28 cellular contexts compared by ENCODE assay signal in genomic region chr10:93755443-93756127, GRCh38. TPM values are rescaled to one million over a fixed set of nuclear protein-coding genes. Genes with fewer than 3 reads are reported as not detected.
DNase-seq lines count a peak whose midpoint lies in the region; ATAC-seq, FAIRE-seq and TF ChIP-seq lines count a peak whose summit lies in the region.
"Had no signal": no experiment of that assay in that cellular context is flagged by ENCODE, and none has a peak within 500 bp of the region (broad histone marks: within the 10 kb centered on the region; RNA-seq: fewer than 3 reads in every experiment).

No MANE protein-coding gene starts in this region.

- no peaks in the 10 kb centered on the region for H3K9me2 ChIP-seq in hepatocyte (replicated peaks; ENCODE audit: insufficient read depth)

- no peak overlapping the region for H3K4me3 ChIP-seq in hepatocyte
- H3K4me3 ChIP-seq: body of pancreas, left ventricle myocardium inferior, Peyer's patch, prostate gland, upper lobe of left lung had no signal

- H3K4me3 Mint-ChIP-seq in activated naive CD8-positive, alpha-beta T cell treated with anti-CD3 and anti-CD28 coated beads, Interleukin-2, amount 50 U/mL, for 24 hours = no peak overlapping the region
- H3K4me3 Mint-ChIP-seq in activated naive CD8-positive, alpha-beta T cell treated with anti-CD3 and anti-CD28 coated beads for 36 hours = no peak overlapping the region
- no peak overlapping the region for H3K4me3 Mint-ChIP-seq in osteocyte (ENCODE audit: unreplicated experiment)
- H3K4me3 Mint-ChIP-seq in activated CD4-positive, alpha-beta T cell treated with anti-CD3 and anti-CD28 coated beads, Interleukin-2, amount 10 ng/mL, durations not matched to agents 7 days and 5 days = no peak overlapping the region
- H3K4me3 Mint-ChIP-seq: activated CD8-positive, alpha-beta memory T cell treated with anti-CD3 and anti-CD28 coated beads, Interleukin-2, amount 10 ng/mL, durations not matched to agents 7 days and 5 days; activated T-cell treated with anti-CD3 and anti-CD28 coated beads, Interleukin-2, amount 50 U/mL, for 4 hours; WTC11 had no signal

- CTCF ChIA-PET in activated CD4-positive, alpha-beta T cell treated with anti-CD3 and anti-CD28 coated beads, Interleukin-2, amount 10 ng/mL, durations not matched to agents 7 days and 5 days (lab: Charles Lee) = no interaction called here

- H3K4me2 ChIP-seq in hepatocyte = peak overlapping the region; percentile 11

- H3K27me3 ChIP-seq in hepatocyte = peaks cover 7% of the 10 kb centered on the region
- H3K27me3 ChIP-seq: body of pancreas, Peyer's patch, upper lobe of left lung had no signal

- no peak overlapping the region for H3K27ac Mint-ChIP-seq in activated naive CD8-positive, alpha-beta T cell treated with anti-CD3 and anti-CD28 coated beads, Interleukin-2, amount 50 U/mL, for 24 hours
- H3K27ac Mint-ChIP-seq in activated naive CD8-positive, alpha-beta T cell treated with anti-CD3 and anti-CD28 coated beads for 36 hours = no peak overlapping the region
- H3K27ac Mint-ChIP-seq in osteocyte (ENCODE audit: unreplicated experiment) = peak overlapping the region; percentile 0
- no peak overlapping the region for H3K27ac Mint-ChIP-seq in activated CD4-positive, alpha-beta T cell treated with anti-CD3 and anti-CD28 coated beads, Interleukin-2, amount 10 ng/mL, durations not matched to agents 7 days and 5 days
- H3K27ac Mint-ChIP-seq: activated CD8-positive, alpha-beta memory T cell treated with anti-CD3 and anti-CD28 coated beads, Interleukin-2, amount 10 ng/mL, durations not matched to agents 7 days and 5 days; CD14-positive monocyte; WTC11 had no signal

- no peak for FAIRE-seq in RCC 7860 (lab: Jason Lieb, UNC)
- FAIRE-seq: endothelial cell of umbilical vein had no signal

- no peaks in the 10 kb centered on the region for H3K9me3 ChIP-seq in hepatocyte (ENCODE audit: low read depth)
- H3K9me3 ChIP-seq: body of pancreas, left ventricle myocardium inferior, Peyer's patch, prostate gland, upper lobe of left lung had no signal

- no peaks in the 10 kb centered on the region for H3K36me3 ChIP-seq in hepatocyte (replicated peaks; ENCODE audit: insufficient read depth, low read depth)
- H3K36me3 ChIP-seq: left ventricle myocardium inferior, Peyer's patch, prostate gland, upper lobe of left lung had no signal

- H3K27ac ChIP-seq in hepatocyte = no peak overlapping the region
- H3K27ac ChIP-seq: body of pancreas, left ventricle myocardium inferior, Peyer's patch, prostate gland, upper lobe of left lung had no signal

- peak; percentile 81 for ATAC-seq in activated naive CD8-positive, alpha-beta T cell treated with anti-CD3 and anti-CD28 coated beads, Interleukin-2, amount 50 U/mL, for 24 hours
- ATAC-seq: activated CD8-positive, alpha-beta memory T cell treated with anti-CD3 and anti-CD28 coated beads, Interleukin-2, amount 10 ng/mL, durations not matched to agents 7 days and 5 days; activated T-cell treated with anti-CD3 and anti-CD28 coated beads, Interleukin-2, amount 50 U/mL, for 4 hours; body of pancreas; WTC11 had no signal

- no peaks in the 10 kb centered on the region for H3K9me3 Mint-ChIP-seq in activated naive CD8-positive, alpha-beta T cell treated with anti-CD3 and anti-CD28 coated beads, Interleukin-2, amount 50 U/mL, for 24 hours
- no peaks in the 10 kb centered on the region for H3K9me3 Mint-ChIP-seq in activated naive CD8-positive, alpha-beta T cell treated with anti-CD3 and anti-CD28 coated beads for 36 hours
- no peaks in the 10 kb centered on the region for H3K9me3 Mint-ChIP-seq in osteocyte (ENCODE audit: unreplicated experiment)
- H3K9me3 Mint-ChIP-seq in activated CD4-positive, alpha-beta T cell treated with anti-CD3 and anti-CD28 coated beads, Interleukin-2, amount 10 ng/mL, durations not matched to agents 7 days and 5 days = no peaks in the 10 kb centered on the region
- H3K9me3 Mint-ChIP-seq: activated T-cell treated with anti-CD3 and anti-CD28 coated beads, Interleukin-2, amount 50 U/mL, for 4 hours; WTC11 had no signal

- H3K36me3 Mint-ChIP-seq in activated naive CD8-positive, alpha-beta T cell treated with anti-CD3 and anti-CD28 coated beads, Interleukin-2, amount 50 U/mL, for 24 hours (ENCODE audit: low read depth) = no peaks in the 10 kb centered on the region
- H3K36me3 Mint-ChIP-seq in activated naive CD8-positive, alpha-beta T cell treated with anti-CD3 and anti-CD28 coated beads for 36 hours = no peaks in the 10 kb centered on the region
- H3K36me3 Mint-ChIP-seq in osteocyte (ENCODE audit: unreplicated experiment) = peaks cover 1% of the 10 kb centered on the region
- no peaks in the 10 kb centered on the region for H3K36me3 Mint-ChIP-seq in activated CD4-positive, alpha-beta T cell treated with anti-CD3 and anti-CD28 coated beads, Interleukin-2, amount 10 ng/mL, durations not matched to agents 7 days and 5 days (ENCODE audit: low read depth)
- H3K36me3 Mint-ChIP-seq: activated CD8-positive, alpha-beta memory T cell treated with anti-CD3 and anti-CD28 coated beads, Interleukin-2, amount 10 ng/mL, durations not matched to agents 7 days and 5 days; CD14-positive monocyte; WTC11 had no signal

- H2AFZ ChIP-seq in hepatocyte = no peak overlapping the region

- POLR2A ChIA-PET in activated CD4-positive, alpha-beta T cell treated with anti-CD3 and anti-CD28 coated beads, Interleukin-2, amount 10 ng/mL, durations not matched to agents 7 days and 5 days (lab: Charles Lee) = no interaction called here

- H3K27me3 Mint-ChIP-seq in activated naive CD8-positive, alpha-beta T cell treated with anti-CD3 and anti-CD28 coated beads, Interleukin-2, amount 50 U/mL, for 24 hours = peaks cover 39% of the 10 kb centered on the region
- peaks cover 55% of the 10 kb centered on the region for H3K27me3 Mint-ChIP-seq in activated naive CD8-positive, alpha-beta T cell treated with anti-CD3 and anti-CD28 coated beads for 36 hours
- H3K27me3 Mint-ChIP-seq in osteocyte (ENCODE audit: unreplicated experiment) = peaks cover 10% of the 10 kb centered on the region
- H3K27me3 Mint-ChIP-seq in activated CD4-positive, alpha-beta T cell treated with anti-CD3 and anti-CD28 coated beads, Interleukin-2, amount 10 ng/mL, durations not matched to agents 7 days and 5 days = peaks cover 35% of the 10 kb centered on the region

- DNase-seq in activated naive CD8-positive, alpha-beta T cell treated with anti-CD3 and anti-CD28 coated beads, Interleukin-2, amount 50 U/mL, for 24 hours = no peak
- no peak for DNase-seq in activated naive CD8-positive, alpha-beta T cell treated with anti-CD3 and anti-CD28 coated beads for 36 hours
- DNase-seq in hepatocyte (ENCODE audit: low spot score) (no peak), osteocyte (ENCODE audit: extremely low spot score, unreplicated experiment) (no peak), DMS153 (lab: John Stamatoyannopoulos, UW) (no peak), RCC 7860 (ENCODE audit: low spot score) (no peak)
- no peak for DNase-seq in activated CD4-positive, alpha-beta T cell treated with anti-CD3 and anti-CD28 coated beads, Interleukin-2, amount 10 ng/mL, durations not matched to agents 7 days and 5 days
- DNase-seq in activated effector memory CD4-positive, alpha-beta T cell treated with anti-CD3 and anti-CD28 coated beads, Interleukin-2, amount 50 U/mL, for 16 hours = no peak
- DNase-seq: activated CD4-positive, alpha-beta T cell treated with anti-CD3 and anti-CD28 coated beads, Interleukin-2, amount 50 U/mL, for 4 hours; activated CD8-positive, alpha-beta memory T cell treated with anti-CD3 and anti-CD28 coated beads, Interleukin-2, amount 10 ng/mL, durations not matched to agents 7 days and 5 days; activated naive CD4-positive, alpha-beta T cell; activated T-cell treated with anti-CD3 and anti-CD28 coated beads, Interleukin-2, amount 50 U/mL, for 4 hours; body of pancreas; DND-41; left ventricle myocardium inferior; NCI-H1048; NCI-H1694 treated with DMSO at 0.1 percent for 48 hours; NCI-H2171; Peyer's patch; SIG-M5; stimulated activated CD4-positive, alpha-beta T cell treated with anti-CD3 and anti-CD28 coated beads, Interleukin-4, amount 100 ng/mL, for 24 hours; upper lobe of left lung had no signal

- no peaks in the 10 kb centered on the region for H3K79me2 ChIP-seq in hepatocyte

- H4K20me1 ChIP-seq in hepatocyte (ENCODE audit: insufficient read depth, poor library complexity, severe bottlenecking) = no peaks in the 10 kb centered on the region

- peaks cover 19% of the 10 kb centered on the region for H3K4me1 Mint-ChIP-seq in activated naive CD8-positive, alpha-beta T cell treated with anti-CD3 and anti-CD28 coated beads, Interleukin-2, amount 50 U/mL, for 24 hours
- peaks cover 14% of the 10 kb centered on the region for H3K4me1 Mint-ChIP-seq in activated naive CD8-positive, alpha-beta T cell treated with anti-CD3 and anti-CD28 coated beads for 36 hours
- peaks cover 73% of the 10 kb centered on the region for H3K4me1 Mint-ChIP-seq in osteocyte (ENCODE audit: unreplicated experiment)
- H3K4me1 Mint-ChIP-seq in activated CD4-positive, alpha-beta T cell treated with anti-CD3 and anti-CD28 coated beads, Interleukin-2, amount 10 ng/mL, durations not matched to agents 7 days and 5 days = no peaks in the 10 kb centered on the region

- 56% methylated on average over 10 of the region's 10 CpGs for WGBS in hepatocyte (ENCODE audit: low lambda C conversion rate, missing lambda C conversion rate)

- TF ChIP-seq CTCF in hepatocyte (IDR thresholded peaks at IDR 0.05; ENCODE audit: poor library complexity) (no peak), osteocyte (IDR thresholded peaks at IDR 0.05) (no peak)

- peaks cover 35% of the 10 kb centered on the region for H3K4me1 ChIP-seq in hepatocyte (ENCODE audit: insufficient read depth)
- H3K4me1 ChIP-seq: body of pancreas, prostate gland had no signal

RNA-seq across cellular contexts. Expression of gene LGI1, which starts 2.2 kb away (rescaled TPM):
- total RNA-seq in activated naive CD8-positive, alpha-beta T cell treated with anti-CD3 and anti-CD28 coated beads for 36 hours = not detected
- total RNA-seq in hepatocyte (0.60 and 2.6 TPM in 2 replicates), osteocyte (0.29 TPM in 1 of 2 replicates, not detected in the other)
- polyA plus RNA-seq in hepatocyte = 0.21 and 0.56 TPM in 2 replicates
- total RNA-seq in activated CD4-positive, alpha-beta T cell treated with anti-CD3 and anti-CD28 coated beads, Interleukin-2, amount 10 ng/mL, durations not matched to agents 7 days and 5 days = not detected
- total RNA-seq: A172; activated CD8-positive, alpha-beta memory T cell treated with anti-CD3 and anti-CD28 coated beads, Interleukin-2, amount 10 ng/mL, durations not matched to agents 7 days and 5 days; activated T-cell treated with anti-CD3 and anti-CD28 coated beads, Interleukin-2, amount 50 U/mL, for 4 hours; body of pancreas; endothelial cell of umbilical vein; glomerular endothelial cell; left ventricle myocardium inferior; upper lobe of left lung; WTC11 had no signal
- polyA plus RNA-seq: CD14-positive monocyte, endothelial cell of umbilical vein had no signal

RNA-seq across cellular contexts. Expression of gene FRA10AC1, which starts 53.2 kb away (rescaled TPM):
- 10 to 100 TPM; 13.9 to 15.9 TPM for total RNA-seq in activated naive CD8-positive, alpha-beta T cell treated with anti-CD3 and anti-CD28 coated beads for 36 hours
- 11.4 and 12.9 TPM in 2 replicates for total RNA-seq in hepatocyte
- polyA plus RNA-seq in hepatocyte = 14.9 TPM in 2 replicates
- total RNA-seq in osteocyte = 13.0 and 15.0 TPM in 2 replicates
- total RNA-seq in activated CD4-positive, alpha-beta T cell treated with anti-CD3 and anti-CD28 coated beads, Interleukin-2, amount 10 ng/mL, durations not matched to agents 7 days and 5 days = 10 to 100 TPM; 13.7 TPM
